In the genomic region with DNA sequence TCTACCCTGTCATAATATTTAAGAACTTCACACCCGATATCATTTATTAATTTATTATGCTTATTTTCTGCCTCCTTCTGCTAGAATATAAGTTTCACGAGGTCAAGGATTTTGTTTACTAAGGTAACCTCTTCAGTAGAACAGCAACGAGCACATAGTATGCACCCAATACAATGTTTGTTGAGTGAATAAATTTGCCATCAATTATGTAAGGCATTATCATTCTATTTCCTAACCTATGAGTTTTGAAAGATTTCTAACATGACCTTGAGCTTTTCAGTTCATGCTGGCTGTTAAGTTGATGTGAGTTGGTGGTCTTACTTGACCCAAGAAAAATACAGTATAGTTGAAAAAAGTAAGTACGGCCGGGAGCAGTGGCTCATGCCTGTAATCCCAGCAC, we compare ENCODE assay signal across 28 cellular contexts.
"Had no signal": no experiment of that assay in that cellular context is flagged by ENCODE, and none has a peak within 500 bp of the region (broad histone marks: within the 10 kb centered on the region; RNA-seq: fewer than 3 reads in every experiment).

No MANE protein-coding gene starts in this region.

- FAIRE-seq: endometrium, endothelial cell of umbilical vein had no signal

- H3K27me3 ChIP-seq: ascending aorta, breast epithelium, cardiac muscle cell, colonic mucosa, esophagus squamous epithelium had no signal

- H3K27ac ChIP-seq: ascending aorta, breast epithelium, cardiac muscle cell, colonic mucosa, epithelial cell of prostate, esophagus squamous epithelium had no signal

- H3K9me3 ChIP-seq: ascending aorta, colonic mucosa, esophagus squamous epithelium had no signal

- H3K36me3 ChIP-seq: ascending aorta, breast epithelium, cardiac muscle cell, colonic mucosa, esophagus squamous epithelium had no signal

- H3K4me1 ChIP-seq: ascending aorta, breast epithelium, colonic mucosa, esophagus squamous epithelium had no signal

- DNase-seq: activated CD4-positive, alpha-beta memory T cell treated with anti-CD3 and anti-CD28 coated beads for 36 hours; activated CD4-positive, alpha-beta T cell treated with anti-CD3 and anti-CD28 coated beads for 36 hours; activated CD4-positive, alpha-beta T cell treated with anti-CD3 and anti-CD28 coated beads, Interleukin-2, amount 10 ng/mL, durations not matched to agents 24 days and 14 days; activated CD4-positive, CD25-positive, alpha-beta regulatory T cell; activated CD4-positive, CD25-positive, alpha-beta regulatory T cell treated with anti-CD3 and anti-CD28 coated beads, Interleukin-2, amount 50 U/mL, for 72 hours; activated CD8-positive, alpha-beta memory T cell treated with anti-CD3 and anti-CD28 coated beads, Interleukin-2, amount 10 ng/mL, durations not matched to agents 7 days and 5 days; activated CD8-positive, alpha-beta memory T cell treated with anti-CD3 and anti-CD28 coated beads, Interleukin-2, amount 50 U/mL, for 4 hours; activated CD8-positive, alpha-beta T cell treated with anti-CD3 and anti-CD28 coated beads, Interleukin-2, amount 10 ng/mL, durations not matched to agents 7 days and 5 days; activated gamma-delta T cell; activated naive CD4-positive, alpha-beta T cell; activated naive CD4-positive, alpha-beta T cell treated with anti-CD3 and anti-CD28 coated beads, Interleukin-2, amount 10 ng/mL, durations not matched to agents 7 days and 5 days; activated naive CD8-positive, alpha-beta T cell treated with anti-CD3 and anti-CD28 coated beads, Interleukin-2, amount 10 ng/mL, durations not matched to agents 7 days and 5 days; activated T-cell treated with anti-CD3 and anti-CD28 coated beads, Interleukin-2, amount 50 U/mL, for 1 hour; activated T-cell treated with anti-CD3 and anti-CD28 coated beads, Interleukin-2, amount 50 U/mL, for 72 hours; central memory CD4-positive, alpha-beta T cell; cerebellar nuclear complex; colonic mucosa; effector CD8-positive, alpha-beta T cell; esophagus squamous epithelium; foreskin melanocyte; T-helper 2 cell had no signal

- ATAC-seq: activated CD4-positive, alpha-beta T cell treated with anti-CD3 and anti-CD28 coated beads for 36 hours; activated CD8-positive, alpha-beta memory T cell treated with anti-CD3 and anti-CD28 coated beads, Interleukin-2, amount 10 ng/mL, durations not matched to agents 7 days and 5 days; activated CD8-positive, alpha-beta T cell treated with anti-CD3 and anti-CD28 coated beads, Interleukin-2, amount 10 ng/mL, durations not matched to agents 7 days and 5 days; activated naive CD4-positive, alpha-beta T cell treated with anti-CD3 and anti-CD28 coated beads, Interleukin-2, amount 50 U/mL, for 72 hours; activated T-cell treated with anti-CD3 and anti-CD28 coated beads, Interleukin-2, amount 50 U/mL, for 72 hours had no signal

- H3K4me3 ChIP-seq: ascending aorta, breast epithelium, cardiac muscle cell, colonic mucosa, esophagus squamous epithelium had no signal
